ENCODE assay signal across 13 cellular contexts in the genomic region with DNA sequence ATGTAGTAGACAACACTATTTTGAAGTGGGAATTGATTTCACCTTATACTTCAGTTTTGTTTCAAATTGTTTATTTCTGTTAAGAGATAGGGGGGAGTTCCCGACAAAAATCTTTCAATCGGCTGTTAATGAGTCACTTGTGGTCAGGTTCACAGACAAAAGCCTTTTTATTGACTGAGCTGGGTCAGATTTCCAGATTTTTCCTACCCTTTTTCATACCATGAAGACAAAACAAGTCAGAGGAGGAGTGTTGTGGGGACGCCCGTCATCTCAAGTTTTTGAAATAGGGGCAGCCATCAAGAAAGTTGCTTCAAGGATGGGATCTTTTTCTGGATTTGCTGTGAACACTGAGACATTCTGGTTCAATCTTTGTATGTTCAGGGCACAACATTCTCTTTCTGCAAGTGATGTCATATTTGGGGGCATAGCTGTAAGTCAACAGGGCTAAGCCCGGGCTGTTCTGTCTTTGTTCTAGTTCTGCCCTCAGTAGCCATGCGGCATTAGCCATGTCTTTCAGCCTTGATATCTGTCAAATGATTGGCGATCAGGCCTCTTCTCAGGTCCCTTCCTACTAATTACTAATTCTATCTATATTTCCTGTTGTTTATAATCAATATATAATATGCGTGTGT.
DNase-seq lines count a peak whose midpoint lies in the region; ATAC-seq, FAIRE-seq and TF ChIP-seq lines count a peak whose summit lies in the region.
"Had no signal": no experiment of that assay in that cellular context is flagged by ENCODE, and none has a peak within 500 bp of the region (broad histone marks: within the 10 kb centered on the region; RNA-seq: fewer than 3 reads in every experiment).

No MANE protein-coding gene starts in this region.

- BruUV-seq in mammary epithelial cell (replicated peaks; lab: Mats Ljungman, UMichigan) = TSS peak; percentile 66

- ATAC-seq in HG02571 (IDR thresholded peaks at IDR 0.05; ENCODE audit: unreplicated experiment) = no peak
- ATAC-seq: effector memory CD8-positive, alpha-beta T cell had no signal

- H3K27ac ChIP-seq in mammary epithelial cell (ENCODE audit: insufficient read depth, low read depth, low read length) = peak overlapping the region; percentile 94
- H3K27ac ChIP-seq: KMS-11 had no signal

- 42% methylated on average over 8 of the region's 8 CpGs for WGBS in mammary epithelial cell (ENCODE audit: low coverage, missing lambda C conversion rate)

- H3K4me1 ChIP-seq in mammary epithelial cell (ENCODE audit: insufficient read depth, low read length) = peaks cover 60% of the 10 kb centered on the region

- peak; percentile 48 for FAIRE-seq in GM18507 (lab: Jason Lieb, UNC)

- peaks cover 3% of the 10 kb centered on the region for H3K9me3 Mint-ChIP-seq in neural crest cell
- H3K9me3 Mint-ChIP-seq: activated naive CD4-positive, alpha-beta T cell treated with anti-CD3 and anti-CD28 coated beads for 36 hours had no signal

- H3K27ac Mint-ChIP-seq in neural crest cell (ENCODE audit: unreplicated experiment) = peak overlapping the region; percentile 82
- H3K27ac Mint-ChIP-seq: activated naive CD4-positive, alpha-beta T cell treated with anti-CD3 and anti-CD28 coated beads for 36 hours; effector memory CD8-positive, alpha-beta T cell had no signal

- peak overlapping the region; percentile 54 for H3K4me2 ChIP-seq in mammary epithelial cell (ENCODE audit: insufficient read depth, low read depth, low read length)
- H3K4me2 ChIP-seq: KMS-11 had no signal

- no peak for DNase-seq in GM18507 (ENCODE audit: extremely low spot score, insufficient read length, low read depth)
- peak; percentile 41 for DNase-seq in NCI-H128 (lab: John Stamatoyannopoulos, UW; ENCODE audit: unreplicated experiment)
- DNase-seq in mammary epithelial cell = peak; percentile 91
- no peak for DNase-seq in neural crest cell (ENCODE audit: low read depth, low spot score)
- DNase-seq in erythroblast (lab: John Stamatoyannopoulos, UW) = no peak
- DNase-seq in UCSD-AML1 (lab: John Stamatoyannopoulos, UW; ENCODE audit: unreplicated experiment) = no peak
- no peak for DNase-seq in GM13977 (ENCODE audit: low spot score)
- DNase-seq: activated naive CD4-positive, alpha-beta T cell treated with anti-CD3 and anti-CD28 coated beads for 36 hours; DND-41; effector memory CD8-positive, alpha-beta T cell had no signal

- in situ Hi-C loops in mammary epithelial cell (cut with MboI; ENCODE audit: low sequenced_read_pairs in 2 of 2) (no loop called here), GM13977 (cut with MboI; ENCODE audit: low pct_unique_long_range_greater_than_20kb, low sequenced_read_pairs, unreplicated experiment) (no loop called here)

- H3K4me3 ChIP-seq in mammary epithelial cell (replicated peaks in 1 of 3; ENCODE audit: insufficient read depth in 1 of 3, low read depth in 2 of 3, low read length in 3 of 3) = peak overlapping the region in 1 of 3 experiments; percentile 5
- H3K4me3 ChIP-seq: skin epidermis had no signal

- dilution Hi-C loops in mammary epithelial cell (cut with HindIII; ENCODE audit: low sequenced_read_pairs) = no loop called here

- no peaks in the 10 kb centered on the region for H4K20me1 ChIP-seq in mammary epithelial cell (ENCODE audit: insufficient read depth, low read length)

- no peaks in the 10 kb centered on the region for H3K27me3 Mint-ChIP-seq in neural crest cell (ENCODE audit: low read depth)
- H3K27me3 Mint-ChIP-seq: effector memory CD8-positive, alpha-beta T cell had no signal

- no peaks in the 10 kb centered on the region for H3K79me2 ChIP-seq in mammary epithelial cell (ENCODE audit: insufficient read depth, low read length)

- CTCF ChIA-PET in mammary epithelial cell (lab: Charles Lee; ENCODE audit: low non-redundant PET) = no interaction called here

- no peaks in the 10 kb centered on the region for H3K36me3 Mint-ChIP-seq in neural crest cell (ENCODE audit: low read depth)

- no peaks in the 10 kb centered on the region for H3K9me3 ChIP-seq in mammary epithelial cell (replicated peaks; ENCODE audit: insufficient read depth, low read length)

- no peak overlapping the region for H3K4me3 Mint-ChIP-seq in neural crest cell
- H3K4me3 Mint-ChIP-seq: activated naive CD4-positive, alpha-beta T cell treated with anti-CD3 and anti-CD28 coated beads for 36 hours; effector memory CD8-positive, alpha-beta T cell had no signal

- peak overlapping the region; percentile 34 for H3K9ac ChIP-seq in mammary epithelial cell (ENCODE audit: insufficient read depth, low read length)
- H3K9ac ChIP-seq: KMS-11 had no signal

- intact Hi-C loops in mammary epithelial cell (cut with micrococcal nuclease) = loop anchor here (2.0 to 5.0 kb wide), 2 partner anchors 286 to 498 kb away; no protein-coding TSS in a partner anchor

- H2AFZ ChIP-seq in mammary epithelial cell (ENCODE audit: low read depth, low read length) = peak overlapping the region; percentile 77

- no peak for TF ChIP-seq CTCF in mammary epithelial cell (conservative IDR thresholded peaks at IDR 0.05 in 1 of 2, IDR thresholded peaks at IDR 0.05 in 1 of 2; ENCODE audit: extremely low read depth in 1 of 2, insufficient read depth in 1 of 2, low read depth in 1 of 2, low read length in 2 of 2)
- no peak for TF ChIP-seq CTCF in neural crest cell (conservative IDR thresholded peaks at IDR 0.05)
- TF ChIP-seq CTCF in GM13977 (IDR thresholded peaks at IDR 0.05; ENCODE audit: extremely low read depth, insufficient read depth, missing control alignments) = no peak

- peaks cover 36% of the 10 kb centered on the region for H3K4me1 Mint-ChIP-seq in neural crest cell

- TF ChIP-seq POLR2A in erythroblast (IDR thresholded peaks at IDR 0.05; ENCODE audit: low read length) = no peak

- H3K27me3 ChIP-seq in mammary epithelial cell (ENCODE audit: insufficient read depth, low read length) = no peaks in the 10 kb centered on the region

- no peaks in the 10 kb centered on the region for H3K36me3 ChIP-seq in mammary epithelial cell (ENCODE audit: insufficient read depth, low read length)

Comparison
In these comparisons a context has a peak if more than half of its experiments do, and no peak if none do; other contexts are left out.
1. DNase-seq: peak in NCI-H128 (single experiment) and mammary epithelial cell (single experiment); none in GM18507 (single experiment), neural crest cell (single experiment), erythroblast (0 of 2), UCSD-AML1 (single experiment) and GM13977 (single experiment).